ENCODE assay signal across 1 cellular context in genomic region chr6:11412011-11412424, GRCh38.
TF ChIP-seq lines count a peak whose summit lies in the region.

No MANE protein-coding gene starts in this region.

TF ChIP-seq in SK-N-SH, 30 proteins besides CTCF, POLR2A, EP300 and RAD21 (continued from another document):
- TF ChIP-seq IRF3 (IDR thresholded peaks at IDR 0.05; ENCODE audit: low read depth, low read length) (no peak), REST (IDR thresholded peaks at IDR 0.05; ENCODE audit: low read depth, low read length) (no peak), GATA2 (CRISPR knock-in tag; IDR thresholded peaks at IDR 0.05) (peak; percentile 22; the same call in 1 of the 2 replicates), PBX3 (IDR thresholded peaks at IDR 0.05) (no peak), JUND (IDR thresholded peaks at IDR 0.05) (peak; percentile 31), ELF1 (IDR thresholded peaks at IDR 0.05) (no peak), MAX (IDR thresholded peaks at IDR 0.05; ENCODE audit: low read depth) (no peak), NFIC (IDR thresholded peaks at IDR 0.05; ENCODE audit: borderline replicate concordance) (no peak), GABPA (IDR thresholded peaks at IDR 0.05; ENCODE audit: low read depth) (no peak)
